In genomic region chr5:100899675-100900074, GRCh38 we compare ENCODE assay signal across 8 cellular contexts. TPM values are rescaled to one million over a fixed set of nuclear protein-coding genes. Genes with fewer than 3 reads are reported as not detected.
DNase-seq lines count a peak whose midpoint lies in the region; ATAC-seq and TF ChIP-seq lines count a peak whose summit lies in the region.

No MANE protein-coding gene starts in this region.

- TF ChIP-seq CTCF in colonic mucosa (IDR thresholded peaks at IDR 0.05) (no peak), neural progenitor cell (IDR thresholded peaks at IDR 0.05) (no peak)

- H3K4me1 ChIP-seq in CD4-positive, alpha-beta memory T cell (ENCODE audit: insufficient read depth, low read length): peaks cover 52% of the 10 kb centered on the region
- H3K4me1 ChIP-seq in colonic mucosa (no peaks in the 10 kb centered on the region), neural progenitor cell (peaks cover 7% of the 10 kb centered on the region)

- H2AFZ ChIP-seq in neural progenitor cell (replicated peaks): no peak overlapping the region

- CTCF ChIA-PET in CD4-positive, alpha-beta memory T cell (lab: Charles Lee; ENCODE audit: partially characterized antibody): interaction anchor here (1.1 to 5.3 kb wide), 10 partner anchors 11 to 277 kb away, joined by 3 to 57 read pairs (median 6); no protein-coding TSS in a partner anchor

- ATAC-seq in GM21447 (IDR thresholded peaks at IDR 0.05; ENCODE audit: unreplicated experiment) (no peak), HG03354 (IDR thresholded peaks at IDR 0.05; ENCODE audit: poor library complexity, severe bottlenecking, unreplicated experiment) (no peak)

- no peaks in the 10 kb centered on the region for H4K20me1 ChIP-seq in neural progenitor cell (ENCODE audit: low read depth)

- no peaks in the 10 kb centered on the region for H3K79me2 ChIP-seq in neural progenitor cell (ENCODE audit: low read depth)

- DNase-seq in CD4-positive, alpha-beta memory T cell: peak in 1 of 5 donors; percentile 7
- DNase-seq in colonic mucosa (no peak), neural progenitor cell (ENCODE audit: low spot score) (no peak), medulla oblongata (ENCODE audit: extremely low spot score) (no peak), substantia nigra (lab: John Stamatoyannopoulos, UW) (no peak)

- POLR2A ChIA-PET in CD4-positive, alpha-beta memory T cell (lab: Charles Lee; ENCODE audit: partially characterized antibody): interaction anchor here (1.4 to 8.7 kb wide), 9 partner anchors 11 to 365 kb away, joined by 3 to 208 read pairs (median 9); partner anchors contain the start of gene FAM174A

- intact Hi-C loops in CD4-positive, alpha-beta memory T cell (cut with micrococcal nuclease): loop anchor here (1.0 to 5.0 kb wide), 7 partner anchors 10 to 1867 kb away; no protein-coding TSS in a partner anchor
- intact Hi-C loops in colonic mucosa (cut with DNase I): no loop called here

- peaks cover 30 to 77% (median 44%) of the 10 kb centered on the region in 4 donors for H3K4me1 Mint-ChIP-seq in CD4-positive, alpha-beta memory T cell
- H3K4me1 Mint-ChIP-seq in IgD-negative memory B cell (peaks cover 30 to 42% (median 39%) of the 10 kb centered on the region in 3 donors), neural progenitor cell (peaks cover 24% of the 10 kb centered on the region)

- no peaks in the 10 kb centered on the region for H3K9me3 ChIP-seq in CD4-positive, alpha-beta memory T cell (ENCODE audit: control insufficient read depth in 1 of 2, low read length in 2 of 2)
- no peaks in the 10 kb centered on the region for H3K9me3 ChIP-seq in colonic mucosa
- H3K9me3 ChIP-seq in neural progenitor cell (ENCODE audit: low read depth): no peaks in the 10 kb centered on the region

- H3K4me2 ChIP-seq in neural progenitor cell: peak overlapping the region; percentile 94

- peak overlapping the region; percentile 89 to 100 (median 96) for H3K4me3 Mint-ChIP-seq in CD4-positive, alpha-beta memory T cell
- peak overlapping the region; percentile 95 to 99 (median 97) for H3K4me3 Mint-ChIP-seq in IgD-negative memory B cell
- peak overlapping the region; percentile 95 for H3K4me3 Mint-ChIP-seq in neural progenitor cell

- peaks cover 22% of the 10 kb centered on the region for H3F3A ChIP-seq in neural progenitor cell (ENCODE audit: low read depth)

- peaks cover 15 to 57% of the 10 kb centered on the region in 2 donors for H3K36me3 Mint-ChIP-seq in CD4-positive, alpha-beta memory T cell
- peaks cover 5% of the 10 kb centered on the region for H3K36me3 Mint-ChIP-seq in IgD-negative memory B cell
- peaks cover 24% of the 10 kb centered on the region for H3K36me3 Mint-ChIP-seq in neural progenitor cell

- H3K9me3 Mint-ChIP-seq in CD4-positive, alpha-beta memory T cell: peaks cover 0 to 4% (median 0%) of the 10 kb centered on the region in 8 donors
- H3K9me3 Mint-ChIP-seq in IgD-negative memory B cell: no peaks in the 10 kb centered on the region
- H3K9me3 Mint-ChIP-seq in neural progenitor cell: peaks cover 2% of the 10 kb centered on the region

- H3K36me3 ChIP-seq in CD4-positive, alpha-beta memory T cell (ENCODE audit: insufficient read depth, low read length): no peaks in the 10 kb centered on the region
- H3K36me3 ChIP-seq in colonic mucosa: no peaks in the 10 kb centered on the region
- H3K36me3 ChIP-seq in neural progenitor cell: no peaks in the 10 kb centered on the region

- H3K27ac Mint-ChIP-seq in CD4-positive, alpha-beta memory T cell: peak overlapping the region; percentile 97 to 98 (median 98)
- peak overlapping the region; percentile 92 to 98 (median 97) for H3K27ac Mint-ChIP-seq in IgD-negative memory B cell
- peak overlapping the region; percentile 42 for H3K27ac Mint-ChIP-seq in neural progenitor cell

- H3K4me3 ChIP-seq in CD4-positive, alpha-beta memory T cell (ENCODE audit: low read length in 2 of 2): peak overlapping the region; percentile 69 to 87
- H3K4me3 ChIP-seq in colonic mucosa (peak overlapping the region; percentile 46), neural progenitor cell (no peak overlapping the region)

- H3K27me3 ChIP-seq in CD4-positive, alpha-beta memory T cell (ENCODE audit: insufficient read depth, low read length): no peaks in the 10 kb centered on the region
- H3K27me3 ChIP-seq in colonic mucosa (no peaks in the 10 kb centered on the region), neural progenitor cell (peaks cover 72% of the 10 kb centered on the region)

- no peaks in the 10 kb centered on the region for H3K27me3 Mint-ChIP-seq in CD4-positive, alpha-beta memory T cell
- H3K27me3 Mint-ChIP-seq in IgD-negative memory B cell (no peaks in the 10 kb centered on the region), neural progenitor cell (ENCODE audit: insufficient read depth, low read depth) (peaks cover 3% of the 10 kb centered on the region)

- peak overlapping the region; percentile 91 for H3K27ac ChIP-seq in CD4-positive, alpha-beta memory T cell (ENCODE audit: low read depth, low read length)
- H3K27ac ChIP-seq in colonic mucosa (no peak overlapping the region), neural progenitor cell (no peak overlapping the region), substantia nigra (ENCODE audit: low read depth, low read length, poor library complexity, severe bottlenecking) (no peak overlapping the region)

- H3K9ac ChIP-seq in colonic mucosa (ENCODE audit: low read depth in 2 of 2, low read length in 2 of 2) (no peak overlapping the region), neural progenitor cell (no peak overlapping the region)

RNA-seq across cellular contexts. Expression of gene ST8SIA4, which starts 3.4 kb away (rescaled TPM):
- total RNA-seq in CD4-positive, alpha-beta memory T cell: 10 to 100 TPM; 27.7 to 28.7 TPM
- 10 to 100 TPM; 10.7 to 14.3 TPM for polyA plus RNA-seq in CD4-positive, alpha-beta memory T cell
- polyA plus RNA-seq in IgD-negative memory B cell: 24.2 TPM
- total RNA-seq in colonic mucosa (1 to 10 TPM; 2.6 to 6.2 TPM), neural progenitor cell (ENCODE audit: low replicate concordance) (0.71 and 0.84 TPM in 2 replicates)

Comparison
In these comparisons a context has a peak if more than half of its experiments do, and no peak if none do; other contexts are left out.
1. H3K27ac Mint-ChIP-seq: peak in every context shown above with its lines; median percentile 98 in CD4-positive, alpha-beta memory T cell; 97 in IgD-negative memory B cell; 42 in neural progenitor cell.